ENCODE assay signal across 11 cellular contexts in genomic region chr2:63058742-63059433, GRCh38. TPM values are rescaled to one million over a fixed set of nuclear protein-coding genes. Genes with fewer than 3 reads are reported as not detected.
DNase-seq lines count a peak whose midpoint lies in the region; ATAC-seq, FAIRE-seq and TF ChIP-seq lines count a peak whose summit lies in the region.
"Had no signal": no experiment of that assay in that cellular context is flagged by ENCODE, and none has a peak within 500 bp of the region (broad histone marks: within the 10 kb centered on the region; RNA-seq: fewer than 3 reads in every experiment).

No MANE protein-coding gene starts in this region.

- peaks cover 97% of the 10 kb centered on the region for H3K27me3 ChIP-seq in H7 (ENCODE audit: control insufficient read depth, insufficient read depth, low read length)

- intact Hi-C loops in left colon (cut with DNase I, micrococcal nuclease), result no loop called here

- ATAC-seq in left colon (peak; percentile 19), GM18868 (IDR thresholded peaks at IDR 0.05; ENCODE audit: unreplicated experiment) (no peak)

- peak; percentile 80 for DNase-seq in H7
- peak; percentile 38 to 40 for DNase-seq in activated T-cell treated with anti-CD3 and anti-CD28 coated beads, Interleukin-2, amount 50 U/mL, for 48 hours
- DNase-seq in left colon, result peak in 1 of 2 donors; percentile 16
- peak; percentile 23 for DNase-seq in stimulated activated CD8-positive, alpha-beta memory T cell treated with anti-CD3 and anti-CD28 coated beads, Interleukin-4, amount 100 ng/mL, for 48 hours
- no peak for DNase-seq in Kasumi-1 (lab: John Stamatoyannopoulos, UW)
- no peak for DNase-seq in D721Med (ENCODE audit: insufficient read length, low spot score)
- DNase-seq: activated CD4-positive, CD25-positive, alpha-beta regulatory T cell; NCI-H446; nucleus accumbens; substantia nigra had no signal

- no peak for TF ChIP-seq CTCF in D721Med (IDR thresholded peaks at IDR 0.05; ENCODE audit: insufficient read depth, missing control alignments)

- peak overlapping the region; percentile 21; the same call in 1 of the 2 replicates for H3K4me3 ChIP-seq in H7 (ENCODE audit: insufficient read depth, low read depth, low read length)

- FAIRE-seq in D721Med (lab: Jason Lieb, UNC), result no peak

- no peaks in the 10 kb centered on the region for H3K36me3 ChIP-seq in H7 (replicated peaks; ENCODE audit: control insufficient read depth, insufficient read depth, low read length)

RNA-seq across cellular contexts. Expression of gene OTX1, which starts 8.3 kb away (rescaled TPM):
- 0.03 and 0.26 TPM in 2 replicates for total RNA-seq in H7 (2014; rRNA removed; shearing (Covaris generic))
- total RNA-seq in left colon, result not detected

Comparison
In these comparisons a context has a peak if more than half of its experiments do, and no peak if none do; other contexts are left out.
1. DNase-seq: peak in H7 (single experiment), activated T-cell treated with anti-CD3 and anti-CD28 coated beads, Interleukin-2, amount 50 U/mL, for 48 hours (2 of 2) and stimulated activated CD8-positive, alpha-beta memory T cell treated with anti-CD3 and anti-CD28 coated beads, Interleukin-4, amount 100 ng/mL, for 48 hours (single experiment); none in Kasumi-1 (0 of 2) and D721Med (single experiment).